1 cellular context compared by ENCODE assay signal in genomic region chr1:150973826-150974579, GRCh38.
TF ChIP-seq lines count a peak whose summit lies in the region.

No MANE protein-coding gene starts in this region.

TF ChIP-seq in HEK293, 187 proteins besides CTCF, POLR2A, EP300 and RAD21 (continued from another document):
- TF ChIP-seq BCL6B (tag by site-specific recombination; IDR thresholded peaks at IDR 0.05), result no peak
- TF ChIP-seq ZBTB8A (tag by site-specific recombination; IDR thresholded peaks at IDR 0.05), result peak; percentile 66
- peak; percentile 96 for TF ChIP-seq SCRT2 (tag by site-specific recombination; IDR thresholded peaks at IDR 0.05)
- TF ChIP-seq, protein P1, sequence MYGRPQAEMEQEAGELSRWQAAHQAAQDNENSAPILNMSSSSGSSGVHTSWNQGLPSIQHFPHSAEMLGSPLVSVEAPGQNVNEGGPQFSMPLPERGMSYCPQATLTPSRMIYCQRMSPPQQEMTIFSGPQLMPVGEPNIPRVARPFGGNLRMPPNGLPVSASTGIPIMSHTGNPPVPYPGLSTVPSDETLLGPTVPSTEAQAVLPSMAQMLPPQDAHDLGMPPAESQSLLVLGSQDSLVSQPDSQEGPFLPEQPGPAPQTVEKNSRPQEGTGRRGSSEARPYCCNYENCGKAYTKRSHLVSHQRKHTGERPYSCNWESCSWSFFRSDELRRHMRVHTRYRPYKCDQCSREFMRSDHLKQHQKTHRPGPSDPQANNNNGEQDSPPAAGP (tag by site-specific recombination; IDR thresholded peaks at IDR 0.05), result peak; percentile 55
- peak; percentile 60; the same call in 1 of the 2 replicates for TF ChIP-seq ZNF777 (tag by site-specific recombination; IDR thresholded peaks at IDR 0.05; ENCODE audit: borderline replicate concordance)
- TF ChIP-seq, protein P2, sequence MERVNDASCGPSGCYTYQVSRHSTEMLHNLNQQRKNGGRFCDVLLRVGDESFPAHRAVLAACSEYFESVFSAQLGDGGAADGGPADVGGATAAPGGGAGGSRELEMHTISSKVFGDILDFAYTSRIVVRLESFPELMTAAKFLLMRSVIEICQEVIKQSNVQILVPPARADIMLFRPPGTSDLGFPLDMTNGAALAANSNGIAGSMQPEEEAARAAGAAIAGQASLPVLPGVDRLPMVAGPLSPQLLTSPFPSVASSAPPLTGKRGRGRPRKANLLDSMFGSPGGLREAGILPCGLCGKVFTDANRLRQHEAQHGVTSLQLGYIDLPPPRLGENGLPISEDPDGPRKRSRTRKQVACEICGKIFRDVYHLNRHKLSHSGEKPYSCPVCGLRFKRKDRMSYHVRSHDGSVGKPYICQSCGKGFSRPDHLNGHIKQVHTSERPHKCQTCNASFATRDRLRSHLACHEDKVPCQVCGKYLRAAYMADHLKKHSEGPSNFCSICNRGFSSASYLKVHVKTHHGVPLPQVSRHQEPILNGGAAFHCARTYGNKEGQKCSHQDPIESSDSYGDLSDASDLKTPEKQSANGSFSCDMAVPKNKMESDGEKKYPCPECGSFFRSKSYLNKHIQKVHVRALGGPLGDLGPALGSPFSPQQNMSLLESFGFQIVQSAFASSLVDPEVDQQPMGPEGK (tag by site-specific recombination; IDR thresholded peaks at IDR 0.05), result peak; percentile 48; the same call in 1 of the 2 replicates
- no peak for TF ChIP-seq PRDM6 (tag by site-specific recombination; IDR thresholded peaks at IDR 0.05)
- TF ChIP-seq ZNF76 (tag by site-specific recombination; IDR thresholded peaks at IDR 0.05; ENCODE audit: borderline replicate concordance, low read depth), result peak; percentile 43; the same call in 1 of the 2 replicates
- TF ChIP-seq SP3 (tag by site-specific recombination; IDR thresholded peaks at IDR 0.05), result peak; percentile 57; the same call in 1 of the 2 replicates
- no peak for TF ChIP-seq ZNF398 (tag by site-specific recombination; IDR thresholded peaks at IDR 0.05)
- TF ChIP-seq, protein P3, sequence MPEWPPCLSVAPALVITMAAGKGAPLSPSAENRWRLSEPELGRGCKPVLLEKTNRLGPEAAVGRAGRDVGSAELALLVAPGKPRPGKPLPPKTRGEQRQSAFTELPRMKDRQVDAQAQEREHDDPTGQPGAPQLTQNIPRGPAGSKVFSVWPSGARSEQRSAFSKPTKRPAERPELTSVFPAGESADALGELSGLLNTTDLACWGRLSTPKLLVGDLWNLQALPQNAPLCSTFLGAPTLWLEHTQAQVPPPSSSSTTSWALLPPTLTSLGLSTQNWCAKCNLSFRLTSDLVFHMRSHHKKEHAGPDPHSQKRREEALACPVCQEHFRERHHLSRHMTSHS (tag by site-specific recombination; IDR thresholded peaks at IDR 0.05), result no peak
- 0 out of 2 replicates have a peak, but pooled peaks have one; percentile 28 for TF ChIP-seq ZNF501 (tag by site-specific recombination; IDR thresholded peaks at IDR 0.05)
- peak; percentile 74; the same call in 1 of the 2 replicates for TF ChIP-seq KLF8 (tag by site-specific recombination; IDR thresholded peaks at IDR 0.05)
- peak; percentile 72 for TF ChIP-seq ZNF600 (tag by site-specific recombination; IDR thresholded peaks at IDR 0.05)
